In the genomic region with DNA sequence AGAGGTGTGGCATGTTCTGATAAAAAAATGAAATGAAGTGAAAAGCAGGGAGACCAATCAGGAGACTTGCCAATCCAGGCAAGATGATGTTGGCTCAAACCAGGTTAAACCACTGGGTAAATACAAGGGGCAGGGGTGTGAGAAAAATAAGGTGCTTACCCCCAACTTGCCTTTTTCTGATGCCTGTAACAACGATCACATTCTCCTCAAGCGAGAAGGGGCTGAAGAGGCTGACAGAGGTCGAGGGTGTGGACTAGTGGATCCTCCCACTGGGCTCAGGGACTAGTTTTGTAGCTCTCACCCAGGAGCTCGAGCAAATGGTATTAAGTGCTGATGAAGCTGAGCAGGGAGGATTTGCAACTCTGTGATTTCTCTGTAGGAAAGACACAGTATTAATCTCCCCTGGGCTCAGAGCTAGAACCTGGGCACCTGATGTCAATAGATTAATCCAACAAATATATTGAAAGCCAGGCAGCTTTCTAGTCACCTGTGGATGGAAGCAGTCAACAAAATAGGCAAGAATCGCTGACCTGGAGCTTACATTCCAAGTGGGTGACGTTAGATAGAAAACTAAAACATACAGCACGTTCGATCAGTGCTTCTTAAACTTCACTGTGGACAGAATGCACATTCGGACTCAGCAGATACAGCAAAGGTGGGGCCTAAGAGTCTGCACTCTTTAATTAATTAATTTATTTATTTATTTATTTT, we compare ENCODE assay signal across 8 cellular contexts. TPM values are rescaled to one million over a fixed set of nuclear protein-coding genes. Genes with fewer than 3 reads are reported as not detected.
DNase-seq lines count a peak whose midpoint lies in the region; ATAC-seq, FAIRE-seq and TF ChIP-seq lines count a peak whose summit lies in the region.

No MANE protein-coding gene starts in this region.

- WGBS in right cardiac atrium = 56% methylated on average over 9 of the region's 9 CpGs

- DNase-seq in right cardiac atrium (no peak), Right ventricle myocardium inferior (ENCODE audit: missing footprints) (no peak), mesothelial cell of epicardium (ENCODE audit: low spot score in 2 of 2, unreplicated experiment in 2 of 2) (no peak), urothelium cell line (ENCODE audit: low spot score) (peak; percentile 27), OCI-M1 (lab: John Stamatoyannopoulos, UW) (no peak), NCI-H2227 treated with DMSO at 0.1 percent for 48 hours (lab: John Stamatoyannopoulos, UW) (no peak)
- no peak for DNase-seq in activated naive CD8-positive, alpha-beta T cell treated with anti-CD3 and anti-CD28 coated beads, Interleukin-2, amount 50 U/mL, for 24 hours
- DNase-seq in stimulated activated CD4-positive, alpha-beta T cell treated with anti-CD3 and anti-CD28 coated beads, Interleukin-1b, Interleukin-23, amount 100 ng/mL, for 48 hours = no peak

- FAIRE-seq in urothelium cell line (lab: Jason Lieb, UNC) = no peak

- intact Hi-C loops in right cardiac atrium (cut with DNase I) (no loop called here), Right ventricle myocardium inferior (cut with DNase I) (no loop called here)

- H3K4me3 Mint-ChIP-seq in activated naive CD8-positive, alpha-beta T cell treated with anti-CD3 and anti-CD28 coated beads, Interleukin-2, amount 50 U/mL, for 24 hours = peak overlapping the region; percentile 47
- peak overlapping the region; percentile 22 for H3K4me3 Mint-ChIP-seq in mesothelial cell of epicardium

- H3K9me3 Mint-ChIP-seq in activated naive CD8-positive, alpha-beta T cell treated with anti-CD3 and anti-CD28 coated beads, Interleukin-2, amount 50 U/mL, for 24 hours = peaks cover 7% of the 10 kb centered on the region
- H3K9me3 Mint-ChIP-seq in mesothelial cell of epicardium = no peaks in the 10 kb centered on the region

- H3K27ac Mint-ChIP-seq in activated naive CD8-positive, alpha-beta T cell treated with anti-CD3 and anti-CD28 coated beads, Interleukin-2, amount 50 U/mL, for 24 hours = peak overlapping the region; percentile 26
- H3K27ac Mint-ChIP-seq in mesothelial cell of epicardium = peak overlapping the region; percentile 66

- ATAC-seq in right cardiac atrium = no peak
- ATAC-seq in Right ventricle myocardium inferior = no peak
- ATAC-seq in activated naive CD8-positive, alpha-beta T cell treated with anti-CD3 and anti-CD28 coated beads, Interleukin-2, amount 50 U/mL, for 24 hours = no peak

- peaks cover 15% of the 10 kb centered on the region for H3K4me1 Mint-ChIP-seq in activated naive CD8-positive, alpha-beta T cell treated with anti-CD3 and anti-CD28 coated beads, Interleukin-2, amount 50 U/mL, for 24 hours
- peaks cover 10% of the 10 kb centered on the region for H3K4me1 Mint-ChIP-seq in mesothelial cell of epicardium

- H3K27me3 ChIP-seq in right cardiac atrium (ENCODE audit: control insufficient read depth, insufficient read depth) = no peaks in the 10 kb centered on the region

- peak overlapping the region; percentile 63 for H3K27ac ChIP-seq in right cardiac atrium (ENCODE audit: low read length)

- no peaks in the 10 kb centered on the region for H3K4me1 ChIP-seq in right cardiac atrium (ENCODE audit: control insufficient read depth, insufficient read depth, low read length)

- no peaks in the 10 kb centered on the region for H3K36me3 Mint-ChIP-seq in activated naive CD8-positive, alpha-beta T cell treated with anti-CD3 and anti-CD28 coated beads, Interleukin-2, amount 50 U/mL, for 24 hours (ENCODE audit: low read depth)
- H3K36me3 Mint-ChIP-seq in mesothelial cell of epicardium = no peaks in the 10 kb centered on the region

- TF ChIP-seq CTCF in mesothelial cell of epicardium (IDR thresholded peaks at IDR 0.05; ENCODE audit: unreplicated experiment) = no peak

- H3K27me3 Mint-ChIP-seq in activated naive CD8-positive, alpha-beta T cell treated with anti-CD3 and anti-CD28 coated beads, Interleukin-2, amount 50 U/mL, for 24 hours = no peaks in the 10 kb centered on the region
- H3K27me3 Mint-ChIP-seq in mesothelial cell of epicardium (ENCODE audit: low read depth) = no peaks in the 10 kb centered on the region

- no peaks in the 10 kb centered on the region for H3K9me3 ChIP-seq in right cardiac atrium (ENCODE audit: control insufficient read depth, low read length)

- no peak overlapping the region for H3K4me3 ChIP-seq in right cardiac atrium (ENCODE audit: low read length)

RNA-seq across cellular contexts. Expression of a gene that starts 15.2 kb away (rescaled TPM):
- total RNA-seq in right cardiac atrium (10 to 100 TPM; 18.9 to 25.3 (median 22.2) TPM), Right ventricle myocardium inferior (16.7 TPM), mesothelial cell of epicardium (41.4 to 48.4 TPM (median 43.8 TPM) in 3 replicates)
- polyA plus RNA-seq in right cardiac atrium = 30.6 TPM
